Comparison of ENCODE assay signal across 12 cellular contexts in genomic region chr7:130882396-130882795, GRCh38.
DNase-seq lines count a peak whose midpoint lies in the region; ATAC-seq and TF ChIP-seq lines count a peak whose summit lies in the region.
"Had no signal": no experiment of that assay in that cellular context is flagged by ENCODE, and none has a peak within 500 bp of the region (broad histone marks: within the 10 kb centered on the region; RNA-seq: fewer than 3 reads in every experiment).

No MANE protein-coding gene starts in this region.

- peaks cover 24 to 74% of the 10 kb centered on the region in 2 donors for H3K36me3 ChIP-seq in ascending aorta
- H3K36me3 ChIP-seq in osteoblast (ENCODE audit: insufficient read depth, low read length), result peaks cover 93% of the 10 kb centered on the region

- H2AFZ ChIP-seq in osteoblast (ENCODE audit: low read length), result no peak overlapping the region

- DNase-seq in EH (ENCODE audit: low read depth) (peak; percentile 60), LHCN-M2 (ENCODE audit: low read depth) (peak; percentile 28), ascending aorta (ENCODE audit: low spot score in 2 of 2) (no peak), osteoblast (ENCODE audit: insufficient read length, low spot score, missing footprints) (no peak), NCI-H526 (lab: John Stamatoyannopoulos, UW) (no peak), HUDEP-2 (lab: John Stamatoyannopoulos, UW; ENCODE audit: unreplicated experiment in 76 of 76) (no peak)
- DNase-seq: activated gamma-delta T cell treated with Interleukin-2 at 50 U/mL for 16 hours; naive thymus-derived CD8-positive, alpha-beta T cell; NCI-H2029 treated with DMSO at 0.1 percent for 48 hours had no signal

- H3K27me3 ChIP-seq in ascending aorta (no peaks in the 10 kb centered on the region), osteoblast (ENCODE audit: insufficient read depth, low read length) (no peaks in the 10 kb centered on the region)

- intact Hi-C loops in ascending aorta (cut with DNase I), result no loop called here

- H4K20me1 ChIP-seq in osteoblast (ENCODE audit: insufficient read depth, low read length), result peaks cover 78% of the 10 kb centered on the region

- H3K79me2 ChIP-seq in osteoblast (ENCODE audit: insufficient read depth, low read length), result peaks cover 93% of the 10 kb centered on the region

- H3K4me2 ChIP-seq in osteoblast (ENCODE audit: insufficient read depth, low read length), result no peak overlapping the region
- H3K4me2 ChIP-seq: KMS-11 had no signal

- peak overlapping the region; percentile 14 to 26 for H3K27ac ChIP-seq in ascending aorta
- H3K27ac ChIP-seq in osteoblast (ENCODE audit: low read depth, low read length), result peak overlapping the region; percentile 63
- H3K27ac ChIP-seq: KMS-11 had no signal

- no peak overlapping the region for H3K4me3 ChIP-seq in ascending aorta
- H3K4me3 ChIP-seq in osteoblast (ENCODE audit: insufficient read depth, low read length), result no peak overlapping the region

- ATAC-seq in GM19328 (IDR thresholded peaks at IDR 0.05; ENCODE audit: unreplicated experiment), result no peak
- ATAC-seq in HG02610 (IDR thresholded peaks at IDR 0.05; ENCODE audit: unreplicated experiment), result no peak
- ATAC-seq: naive thymus-derived CD8-positive, alpha-beta T cell had no signal

- no peaks in the 10 kb centered on the region for H3K9me3 ChIP-seq in ascending aorta
- H3K9me3 ChIP-seq in osteoblast (ENCODE audit: low read depth, low read length), result no peaks in the 10 kb centered on the region

- TF ChIP-seq CTCF in ascending aorta (IDR thresholded peaks at IDR 0.05), result no peak
- TF ChIP-seq CTCF in osteoblast (IDR thresholded peaks at IDR 0.05; ENCODE audit: extremely low read depth, low read depth, low read length), result no peak

- peaks cover under 1 to 8% of the 10 kb centered on the region in 2 donors for H3K4me1 ChIP-seq in ascending aorta
- peaks cover 77% of the 10 kb centered on the region for H3K4me1 ChIP-seq in osteoblast (ENCODE audit: insufficient read depth, low read length)

Comparison
In these comparisons a context has a peak if more than half of its experiments do, and no peak if none do; other contexts are left out.
1. DNase-seq: peak in EH (single experiment) and LHCN-M2 (single experiment); none in ascending aorta (0 of 2), osteoblast (single experiment), NCI-H526 (0 of 2) and HUDEP-2 (0 of 76).